Comparison of ENCODE assay signal across 1 cellular context in the genomic region with DNA sequence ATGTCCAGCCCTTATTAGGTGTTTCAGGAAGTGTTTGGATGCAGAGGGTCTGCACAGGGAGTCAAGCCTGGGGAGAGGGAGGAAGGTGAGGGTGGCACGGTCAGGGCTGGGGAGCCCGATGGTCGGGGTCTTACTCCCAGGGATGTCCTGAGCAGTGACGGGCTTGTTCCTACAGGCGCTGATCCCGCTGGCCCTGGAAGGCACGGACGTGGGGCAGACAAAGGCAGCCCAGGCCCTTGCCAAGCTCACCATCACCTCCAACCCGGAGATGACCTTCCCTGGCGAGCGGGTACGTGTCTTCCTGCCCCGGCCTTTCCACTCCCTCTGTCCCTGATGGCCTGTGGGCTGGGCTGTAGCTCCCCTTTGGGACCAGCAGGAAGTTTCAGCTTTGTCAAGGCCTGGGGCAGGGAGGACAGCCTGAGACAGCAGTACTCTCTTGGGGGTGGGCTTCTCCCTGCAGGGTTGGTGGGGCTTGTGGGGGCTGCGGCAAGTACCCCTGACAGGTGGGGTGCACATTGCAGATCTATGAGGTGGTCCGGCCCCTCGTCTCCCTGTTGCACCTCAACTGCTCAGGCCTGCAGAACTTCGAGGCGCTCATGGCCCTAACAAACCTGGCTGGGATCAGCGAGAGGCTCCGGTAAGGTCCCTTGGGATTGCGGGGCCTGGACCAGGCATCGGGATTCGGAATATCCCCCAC.
TF ChIP-seq lines count a peak whose summit lies in the region.

No MANE protein-coding gene starts in this region.

TF ChIP-seq in A549, 52 proteins besides CTCF, POLR2A, EP300 and RAD21:
- TF ChIP-seq FOSB (CRISPR knock-in tag; IDR thresholded peaks at IDR 0.05) (no peak), CHD2 (IDR thresholded peaks at IDR 0.05; ENCODE audit: low read length, partially characterized antibody) (no peak), HOXB5 (CRISPR knock-in tag; IDR thresholded peaks at IDR 0.05) (no peak), RFX5 (IDR thresholded peaks at IDR 0.05) (no peak), KDM1A (IDR thresholded peaks at IDR 0.05; ENCODE audit: low read depth) (no peak), FOXS1 (CRISPR knock-in tag; IDR thresholded peaks at IDR 0.05) (no peak), PHF8 (IDR thresholded peaks at IDR 0.05; ENCODE audit: borderline replicate concordance, low read depth) (no peak), USF2 (IDR thresholded peaks at IDR 0.05) (no peak), HOXB13 (CRISPR knock-in tag; IDR thresholded peaks at IDR 0.05; ENCODE audit: low read depth) (no peak), TFCP2L1 (CRISPR knock-in tag; IDR thresholded peaks at IDR 0.05) (no peak), NR3C1 (IDR thresholded peaks at IDR 0.05) (no peak)
- TF ChIP-seq, protein P1, sequence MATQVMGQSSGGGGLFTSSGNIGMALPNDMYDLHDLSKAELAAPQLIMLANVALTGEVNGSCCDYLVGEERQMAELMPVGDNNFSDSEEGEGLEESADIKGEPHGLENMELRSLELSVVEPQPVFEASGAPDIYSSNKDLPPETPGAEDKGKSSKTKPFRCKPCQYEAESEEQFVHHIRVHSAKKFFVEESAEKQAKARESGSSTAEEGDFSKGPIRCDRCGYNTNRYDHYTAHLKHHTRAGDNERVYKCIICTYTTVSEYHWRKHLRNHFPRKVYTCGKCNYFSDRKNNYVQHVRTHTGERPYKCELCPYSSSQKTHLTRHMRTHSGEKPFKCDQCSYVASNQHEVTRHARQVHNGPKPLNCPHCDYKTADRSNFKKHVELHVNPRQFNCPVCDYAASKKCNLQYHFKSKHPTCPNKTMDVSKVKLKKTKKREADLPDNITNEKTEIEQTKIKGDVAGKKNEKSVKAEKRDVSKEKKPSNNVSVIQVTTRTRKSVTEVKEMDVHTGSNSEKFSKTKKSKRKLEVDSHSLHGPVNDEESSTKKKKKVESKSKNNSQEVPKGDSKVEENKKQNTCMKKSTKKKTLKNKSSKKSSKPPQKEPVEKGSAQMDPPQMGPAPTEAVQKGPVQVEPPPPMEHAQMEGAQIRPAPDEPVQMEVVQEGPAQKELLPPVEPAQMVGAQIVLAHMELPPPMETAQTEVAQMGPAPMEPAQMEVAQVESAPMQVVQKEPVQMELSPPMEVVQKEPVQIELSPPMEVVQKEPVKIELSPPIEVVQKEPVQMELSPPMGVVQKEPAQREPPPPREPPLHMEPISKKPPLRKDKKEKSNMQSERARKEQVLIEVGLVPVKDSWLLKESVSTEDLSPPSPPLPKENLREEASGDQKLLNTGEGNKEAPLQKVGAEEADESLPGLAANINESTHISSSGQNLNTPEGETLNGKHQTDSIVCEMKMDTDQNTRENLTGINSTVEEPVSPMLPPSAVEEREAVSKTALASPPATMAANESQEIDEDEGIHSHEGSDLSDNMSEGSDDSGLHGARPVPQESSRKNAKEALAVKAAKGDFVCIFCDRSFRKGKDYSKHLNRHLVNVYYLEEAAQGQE (IDR thresholded peaks at IDR 0.05): no peak
- TF ChIP-seq, protein P2, sequence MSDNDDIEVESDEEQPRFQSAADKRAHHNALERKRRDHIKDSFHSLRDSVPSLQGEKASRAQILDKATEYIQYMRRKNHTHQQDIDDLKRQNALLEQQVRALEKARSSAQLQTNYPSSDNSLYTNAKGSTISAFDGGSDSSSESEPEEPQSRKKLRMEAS (IDR thresholded peaks at IDR 0.05): no peak
- TF ChIP-seq, protein P3, sequence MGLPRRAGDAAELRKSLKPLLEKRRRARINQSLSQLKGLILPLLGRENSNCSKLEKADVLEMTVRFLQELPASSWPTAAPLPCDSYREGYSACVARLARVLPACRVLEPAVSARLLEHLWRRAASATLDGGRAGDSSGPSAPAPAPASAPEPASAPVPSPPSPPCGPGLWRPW (IDR thresholded peaks at IDR 0.05): no peak
